31 cellular contexts compared by ENCODE assay signal in genomic region chr4:152880263-152880662, GRCh38.
"Had no signal": no experiment of that assay in that cellular context is flagged by ENCODE, and none has a peak within 500 bp of the region (broad histone marks: within the 10 kb centered on the region; RNA-seq: fewer than 3 reads in every experiment).

No MANE protein-coding gene starts in this region.

- H3K9me3 Mint-ChIP-seq: central memory CD8-positive, alpha-beta T cell; effector memory CD8-positive, alpha-beta T cell had no signal

- H3K27ac Mint-ChIP-seq: activated CD4-positive, alpha-beta memory T cell treated with anti-CD3 and anti-CD28 coated beads, Interleukin-2, amount 10 ng/mL, durations not matched to agents 7 days and 5 days; activated CD4-positive, alpha-beta T cell treated with anti-CD3 and anti-CD28 coated beads for 36 hours; activated CD4-positive, alpha-beta T cell treated with anti-CD3 and anti-CD28 coated beads, Interleukin-2, amount 10 ng/mL, durations not matched to agents 24 days and 14 days; activated naive CD8-positive, alpha-beta T cell; activated T-cell treated with anti-CD3 and anti-CD28 coated beads, Interleukin-2, amount 50 U/mL, for 24 hours; activated T-cell treated with anti-CD3 and anti-CD28 coated beads, Interleukin-2, amount 50 U/mL, for 72 hours; dendritic cell treated with granulocyte-macrophage colony-stimulating factor and Interleukin-4, amounts not matched to agents 40 ng/mL and 50 ng/mL, for 4 days; T-helper 1 cell treated with Interleukin-12 subunit alpha and Interleukin-12 subunit beta and Interleukin-4 antibody, amounts not matched to agents 30 μg/mL and 1 μg/mL, for 36 hours; T-helper 2 cell treated with Interferon-gamma antibody and Interleukin-4, amounts not matched to agents 5 μg/mL and 100 μg/mL, for 36 hours had no signal

- DNase-seq: activated CD4-positive, alpha-beta memory T cell treated with anti-CD3 and anti-CD28 coated beads, Interleukin-2, amount 10 ng/mL, durations not matched to agents 7 days and 5 days; activated CD4-positive, alpha-beta T cell treated with anti-CD3 and anti-CD28 coated beads for 36 hours; activated CD4-positive, alpha-beta T cell treated with anti-CD3 and anti-CD28 coated beads, Interleukin-2, amount 10 ng/mL, durations not matched to agents 24 days and 14 days; activated CD4-positive, alpha-beta T cell treated with anti-CD3 and anti-CD28 coated beads, Interleukin-2, amount 50 U/mL, for 4 hours; activated CD4-positive, CD25-positive, alpha-beta regulatory T cell; activated CD4-positive, CD25-positive, alpha-beta regulatory T cell treated with anti-CD3 and anti-CD28 coated beads, Interleukin-2, amount 50 U/mL, for 72 hours; activated CD8-positive, alpha-beta memory T cell treated with anti-CD3 and anti-CD28 coated beads, Interleukin-2, amount 50 U/mL, for 48 hours; activated effector memory CD4-positive, alpha-beta T cell treated with Interleukin-2 at 50 U/mL for 16 hours; activated gamma-delta T cell treated with Interleukin-2 at 50 U/mL for 16 hours; activated naive CD4-positive, alpha-beta T cell treated with anti-CD3 and anti-CD28 coated beads, Interleukin-2, amount 50 U/mL, for 16 hours; activated naive CD4-positive, alpha-beta T cell treated with Interleukin-2 at 50 U/mL for 16 hours; activated T-cell treated with anti-CD3 and anti-CD28 coated beads for 4 hours; activated T-cell treated with anti-CD3 and anti-CD28 coated beads, Interleukin-2, amount 50 U/mL, for 24 hours; activated T-cell treated with anti-CD3 and anti-CD28 coated beads, Interleukin-2, amount 50 U/mL, for 72 hours; amniotic stem cell; anterior cingulate cortex; brain microvascular endothelial cell; dorsolateral prefrontal cortex; effector memory CD8-positive, alpha-beta T cell; erythroblast; foreskin keratinocyte; gastrocnemius medialis; glutamatergic neuron; heart left ventricle; T1000 had no signal

- ATAC-seq: activated CD4-positive, alpha-beta T cell treated with anti-CD3 and anti-CD28 coated beads for 36 hours; activated T-cell treated with anti-CD3 and anti-CD28 coated beads, Interleukin-2, amount 50 U/mL, for 72 hours; effector memory CD8-positive, alpha-beta T cell; foreskin keratinocyte; gastrocnemius medialis; heart left ventricle had no signal

- H3K27me3 Mint-ChIP-seq: activated CD4-positive, alpha-beta memory T cell treated with anti-CD3 and anti-CD28 coated beads, Interleukin-2, amount 10 ng/mL, durations not matched to agents 7 days and 5 days; activated CD4-positive, alpha-beta T cell treated with anti-CD3 and anti-CD28 coated beads for 36 hours; activated CD4-positive, alpha-beta T cell treated with anti-CD3 and anti-CD28 coated beads, Interleukin-2, amount 10 ng/mL, durations not matched to agents 24 days and 14 days; activated naive CD8-positive, alpha-beta T cell; activated T-cell treated with anti-CD3 and anti-CD28 coated beads, Interleukin-2, amount 50 U/mL, for 24 hours; central memory CD8-positive, alpha-beta T cell; dendritic cell treated with granulocyte-macrophage colony-stimulating factor and Interleukin-4, amounts not matched to agents 40 ng/mL and 50 ng/mL, for 4 days; effector memory CD8-positive, alpha-beta T cell had no signal

- H3K4me3 Mint-ChIP-seq: activated CD4-positive, alpha-beta memory T cell treated with anti-CD3 and anti-CD28 coated beads, Interleukin-2, amount 10 ng/mL, durations not matched to agents 7 days and 5 days; activated CD4-positive, alpha-beta T cell treated with anti-CD3 and anti-CD28 coated beads for 36 hours; activated CD4-positive, alpha-beta T cell treated with anti-CD3 and anti-CD28 coated beads, Interleukin-2, amount 10 ng/mL, durations not matched to agents 24 days and 14 days; activated naive CD8-positive, alpha-beta T cell; activated T-cell treated with anti-CD3 and anti-CD28 coated beads, Interleukin-2, amount 50 U/mL, for 24 hours; activated T-cell treated with anti-CD3 and anti-CD28 coated beads, Interleukin-2, amount 50 U/mL, for 72 hours; central memory CD8-positive, alpha-beta T cell; dendritic cell treated with granulocyte-macrophage colony-stimulating factor and Interleukin-4, amounts not matched to agents 40 ng/mL and 50 ng/mL, for 4 days; effector memory CD8-positive, alpha-beta T cell; T-helper 1 cell treated with Interleukin-12 subunit alpha and Interleukin-12 subunit beta and Interleukin-4 antibody, amounts not matched to agents 30 μg/mL and 1 μg/mL, for 36 hours; T-helper 2 cell treated with Interferon-gamma antibody and Interleukin-4, amounts not matched to agents 5 μg/mL and 100 μg/mL, for 36 hours had no signal

- H3K9me3 ChIP-seq: esophagus muscularis mucosa, gastrocnemius medialis, heart left ventricle had no signal

- H3K4me1 Mint-ChIP-seq: activated CD4-positive, alpha-beta memory T cell treated with anti-CD3 and anti-CD28 coated beads, Interleukin-2, amount 10 ng/mL, durations not matched to agents 7 days and 5 days; activated CD4-positive, alpha-beta T cell treated with anti-CD3 and anti-CD28 coated beads for 36 hours; activated CD4-positive, alpha-beta T cell treated with anti-CD3 and anti-CD28 coated beads, Interleukin-2, amount 10 ng/mL, durations not matched to agents 24 days and 14 days; central memory CD8-positive, alpha-beta T cell had no signal
